9 cellular contexts compared by ENCODE assay signal in genomic region chr5:43227655-43228054, GRCh38. TPM values are rescaled to one million over a fixed set of nuclear protein-coding genes. Genes with fewer than 3 reads are reported as not detected.
A peak's percentile ranks its signal among the peaks of the same experiment; 100 is the strongest.
DNase-seq lines count a peak whose midpoint lies in the region; ATAC-seq, FAIRE-seq and TF ChIP-seq lines count a peak whose summit lies in the region.
"Had no signal": no experiment of that assay in that cellular context is flagged by ENCODE, and none has a peak within 500 bp of the region (broad histone marks: within the 10 kb centered on the region; RNA-seq: fewer than 3 reads in every experiment).

No MANE protein-coding gene starts in this region.

- no peak overlapping the region; a peak in 1 of 4 replicates for H3K4me3 ChIP-seq in SK-N-SH (ENCODE audit: low read depth in 2 of 2, low read length in 1 of 2)
- no peak overlapping the region for H3K4me3 ChIP-seq in aorta (ENCODE audit: low read length in 2 of 2)

- H3K9me2 ChIP-seq in SK-N-SH = no peaks in the 10 kb centered on the region

- TF ChIP-seq CTCF in AG09319 (IDR thresholded peaks at IDR 0.05; ENCODE audit: low read depth, low read length) (peak; percentile 43), SK-N-SH (IDR thresholded peaks at IDR 0.05) (peak; percentile 69)

- H3K27ac Mint-ChIP-seq in activated T-helper 2 cell treated with anti-CD3 and anti-CD28 coated beads, Interferon-gamma antibody, Interleukin-2, Interleukin-4, amounts not matched to agents 10 μg/mL and 5 μg/mL and 100 μg/mL, durations not matched to agents 14 hours and 24 hours and 36 hours = no peak overlapping the region
- no peak overlapping the region for H3K27ac Mint-ChIP-seq in activated CD8-positive, alpha-beta memory T cell treated with anti-CD3 and anti-CD28 coated beads, Interleukin-2, amount 10 ng/mL, durations not matched to agents 7 days and 5 days

- H3F3A ChIP-seq in SK-N-SH (replicated peaks; ENCODE audit: insufficient read depth) = no peaks in the 10 kb centered on the region

- DNase-seq in AG09319 (ENCODE audit: extremely low read depth, low read depth) = peak; percentile 14
- no peak for DNase-seq in GM19239 (ENCODE audit: insufficient read length, low spot score)
- peak; percentile 52 for DNase-seq in SK-N-SH
- DNase-seq in iPS-NIHi11 (ENCODE audit: low spot score) = peak; percentile 56
- no peak for DNase-seq in aorta
- no peak for DNase-seq in activated T-helper 2 cell treated with anti-CD3 and anti-CD28 coated beads, Interferon-gamma antibody, Interleukin-2, Interleukin-4, amounts not matched to agents 10 μg/mL and 5 μg/mL and 100 μg/mL, durations not matched to agents 14 hours and 24 hours and 36 hours (ENCODE audit: low spot score)
- no peak for DNase-seq in NOMO-1 (lab: John Stamatoyannopoulos, UW; ENCODE audit: unreplicated experiment in 2 of 2)
- no peak for DNase-seq in activated CD8-positive, alpha-beta memory T cell treated with anti-CD3 and anti-CD28 coated beads, Interleukin-2, amount 10 ng/mL, durations not matched to agents 7 days and 5 days
- DNase-seq: right cardiac atrium had no signal

- no peak overlapping the region for H2AFZ ChIP-seq in SK-N-SH (ENCODE audit: low read depth)

- H3K9me3 Mint-ChIP-seq in activated T-helper 2 cell treated with anti-CD3 and anti-CD28 coated beads, Interferon-gamma antibody, Interleukin-2, Interleukin-4, amounts not matched to agents 10 μg/mL and 5 μg/mL and 100 μg/mL, durations not matched to agents 14 hours and 24 hours and 36 hours = no peaks in the 10 kb centered on the region
- no peaks in the 10 kb centered on the region for H3K9me3 Mint-ChIP-seq in activated CD8-positive, alpha-beta memory T cell treated with anti-CD3 and anti-CD28 coated beads, Interleukin-2, amount 10 ng/mL, durations not matched to agents 7 days and 5 days (ENCODE audit: low read depth)

- peak; percentile 18 for FAIRE-seq in GM19239 (lab: Jason Lieb, UNC)

- H3K4me1 ChIP-seq in SK-N-SH (ENCODE audit: control insufficient read depth in 1 of 2, insufficient read depth in 2 of 2, low read depth in 1 of 2, low read length in 1 of 2) (no peaks in the 10 kb centered on the region), aorta (ENCODE audit: control insufficient read depth in 1 of 2, insufficient read depth in 2 of 2, low read length in 2 of 2) (no peaks in the 10 kb centered on the region)

- H3K27me3 ChIP-seq in SK-N-SH (ENCODE audit: insufficient read depth) = no peaks in the 10 kb centered on the region
- H3K27me3 ChIP-seq in aorta (ENCODE audit: control insufficient read depth in 1 of 2, insufficient read depth in 2 of 2, low read length in 1 of 2) = no peaks in the 10 kb centered on the region

- H3K27ac ChIP-seq in SK-N-SH (ENCODE audit: low read depth in 2 of 2, low read length in 1 of 2) (no peak overlapping the region), aorta (ENCODE audit: low read depth in 1 of 2, low read length in 2 of 2) (no peak overlapping the region)

- H3K4me3 Mint-ChIP-seq in activated T-helper 2 cell treated with anti-CD3 and anti-CD28 coated beads, Interferon-gamma antibody, Interleukin-2, Interleukin-4, amounts not matched to agents 10 μg/mL and 5 μg/mL and 100 μg/mL, durations not matched to agents 14 hours and 24 hours and 36 hours (ENCODE audit: low read depth) = no peak overlapping the region
- H3K4me3 Mint-ChIP-seq in activated CD8-positive, alpha-beta memory T cell treated with anti-CD3 and anti-CD28 coated beads, Interleukin-2, amount 10 ng/mL, durations not matched to agents 7 days and 5 days = no peak overlapping the region

- no peak overlapping the region for H3K4me2 ChIP-seq in SK-N-SH

- H3K36me3 Mint-ChIP-seq in activated T-helper 2 cell treated with anti-CD3 and anti-CD28 coated beads, Interferon-gamma antibody, Interleukin-2, Interleukin-4, amounts not matched to agents 10 μg/mL and 5 μg/mL and 100 μg/mL, durations not matched to agents 14 hours and 24 hours and 36 hours (ENCODE audit: low read depth) = no peaks in the 10 kb centered on the region
- H3K36me3 Mint-ChIP-seq in activated CD8-positive, alpha-beta memory T cell treated with anti-CD3 and anti-CD28 coated beads, Interleukin-2, amount 10 ng/mL, durations not matched to agents 7 days and 5 days = no peaks in the 10 kb centered on the region

- H3K9me3 ChIP-seq in SK-N-SH = no peaks in the 10 kb centered on the region
- H3K9me3 ChIP-seq in aorta (ENCODE audit: control insufficient read depth, low read length) = peaks cover 1% of the 10 kb centered on the region

- no peaks in the 10 kb centered on the region for H3K27me3 Mint-ChIP-seq in activated T-helper 2 cell treated with anti-CD3 and anti-CD28 coated beads, Interferon-gamma antibody, Interleukin-2, Interleukin-4, amounts not matched to agents 10 μg/mL and 5 μg/mL and 100 μg/mL, durations not matched to agents 14 hours and 24 hours and 36 hours (ENCODE audit: low read depth)
- H3K27me3 Mint-ChIP-seq in activated CD8-positive, alpha-beta memory T cell treated with anti-CD3 and anti-CD28 coated beads, Interleukin-2, amount 10 ng/mL, durations not matched to agents 7 days and 5 days = no peaks in the 10 kb centered on the region

- intact Hi-C loops in aorta (cut with DNase I) = no loop called here
- intact Hi-C loops in activated T-helper 2 cell treated with anti-CD3 and anti-CD28 coated beads, Interferon-gamma antibody, Interleukin-2, Interleukin-4, amounts not matched to agents 10 μg/mL and 5 μg/mL and 100 μg/mL, durations not matched to agents 14 hours and 24 hours and 36 hours (cut with micrococcal nuclease) = no loop called here

- peaks cover 5% of the 10 kb centered on the region for H3K4me1 Mint-ChIP-seq in activated T-helper 2 cell treated with anti-CD3 and anti-CD28 coated beads, Interferon-gamma antibody, Interleukin-2, Interleukin-4, amounts not matched to agents 10 μg/mL and 5 μg/mL and 100 μg/mL, durations not matched to agents 14 hours and 24 hours and 36 hours (ENCODE audit: low read depth)
- H3K4me1 Mint-ChIP-seq in activated CD8-positive, alpha-beta memory T cell treated with anti-CD3 and anti-CD28 coated beads, Interleukin-2, amount 10 ng/mL, durations not matched to agents 7 days and 5 days = no peaks in the 10 kb centered on the region

- CTCF ChIA-PET in SK-N-SH (lab: Yijun Ruan, JAX) = interaction anchor here (0.7 to 3.4 kb wide), 8 partner anchors 10 to 162 kb away, joined by 3 to 34 read pairs (median 4); no protein-coding TSS in a partner anchor
- CTCF ChIA-PET in activated CD8-positive, alpha-beta memory T cell treated with anti-CD3 and anti-CD28 coated beads, Interleukin-2, amount 10 ng/mL, durations not matched to agents 7 days and 5 days (lab: Charles Lee) = interaction anchor here (2.1 kb wide), 1 partner anchor 162 kb away, joined by 6 read pairs; no protein-coding TSS in a partner anchor

- POLR2A ChIA-PET in SK-N-SH (lab: Yijun Ruan, JAX) = no interaction called here

- no peaks in the 10 kb centered on the region for H4K20me1 ChIP-seq in SK-N-SH (ENCODE audit: insufficient read depth)

- 0% methylated on average over 1 of the region's 1 CpG for WGBS in SK-N-SH (ENCODE audit: low lambda C conversion rate)
- WGBS in aorta, 2 donors = 72 to 76% methylated on average over 1 of the region's 1 CpG

- H3K36me3 ChIP-seq in SK-N-SH (replicated peaks in 1 of 2; ENCODE audit: control insufficient read depth in 1 of 2, insufficient read depth in 2 of 2, low read length in 1 of 2) (no peaks in the 10 kb centered on the region), aorta (ENCODE audit: control insufficient read depth in 1 of 2, insufficient read depth in 2 of 2, low read length in 1 of 2) (no peaks in the 10 kb centered on the region)

- H3K9ac ChIP-seq in SK-N-SH = no peak overlapping the region

- no peak for ATAC-seq in aorta (ENCODE audit: low FRiP score)
- ATAC-seq in activated CD8-positive, alpha-beta memory T cell treated with anti-CD3 and anti-CD28 coated beads, Interleukin-2, amount 10 ng/mL, durations not matched to agents 7 days and 5 days = no peak

- H3K79me2 ChIP-seq in SK-N-SH (ENCODE audit: insufficient read depth) = no peaks in the 10 kb centered on the region

- peak; percentile 76 for TF ChIP-seq RAD21 in SK-N-SH (IDR thresholded peaks at IDR 0.05; ENCODE audit: low read length)

- TF ChIP-seq EP300 in SK-N-SH (IDR thresholded peaks at IDR 0.05; ENCODE audit: borderline replicate concordance in 1 of 2, low read depth in 1 of 2, low read length in 1 of 2) = no peak

TF ChIP-seq in SK-N-SH, 30 proteins besides CTCF, POLR2A, EP300 and RAD21:
- TF ChIP-seq SMC3 (IDR thresholded peaks at IDR 0.05; ENCODE audit: low read depth, low read length) = peak; percentile 48; the same call in 1 of the 2 replicates
- TF ChIP-seq, protein P1, sequence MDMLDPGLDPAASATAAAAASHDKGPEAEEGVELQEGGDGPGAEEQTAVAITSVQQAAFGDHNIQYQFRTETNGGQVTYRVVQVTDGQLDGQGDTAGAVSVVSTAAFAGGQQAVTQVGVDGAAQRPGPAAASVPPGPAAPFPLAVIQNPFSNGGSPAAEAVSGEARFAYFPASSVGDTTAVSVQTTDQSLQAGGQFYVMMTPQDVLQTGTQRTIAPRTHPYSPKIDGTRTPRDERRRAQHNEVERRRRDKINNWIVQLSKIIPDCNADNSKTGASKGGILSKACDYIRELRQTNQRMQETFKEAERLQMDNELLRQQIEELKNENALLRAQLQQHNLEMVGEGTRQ (IDR thresholded peaks at IDR 0.05; ENCODE audit: borderline replicate concordance, low read depth, low read length) = no peak

RNA-seq across cellular contexts. Expression of gene NIM1K, which starts 35.6 kb away (rescaled TPM):
- 0.16 and 0.23 TPM in 2 replicates for polyA plus RNA-seq in SK-N-SH (2012; rRNA removed)
- polyA plus RNA-seq in SK-N-SH (2012; cell fraction: cytosol; rRNA removed) = 0.14 and 0.15 TPM in 2 replicates
- polyA plus RNA-seq in SK-N-SH (2012; cell fraction: nucleus; rRNA removed) = 0.11 and 0.13 TPM in 2 replicates
- total RNA-seq in aorta = 1 to 10 TPM in 1 of 2 donors, under 1 TPM in 1; 0.58 to 1.5 TPM
- under 1 TPM in 1 of 2 donors, not detected in 1; 0.26 TPM for polyA plus RNA-seq in aorta
- total RNA-seq in activated T-helper 2 cell treated with anti-CD3 and anti-CD28 coated beads, Interferon-gamma antibody, Interleukin-2, Interleukin-4, amounts not matched to agents 10 μg/mL and 5 μg/mL and 100 μg/mL, durations not matched to agents 14 hours and 24 hours and 36 hours = 0.76 and 1.1 TPM in 2 replicates
- total RNA-seq in activated CD8-positive, alpha-beta memory T cell treated with anti-CD3 and anti-CD28 coated beads, Interleukin-2, amount 10 ng/mL, durations not matched to agents 7 days and 5 days = under 1 TPM; 0.50 to 0.66 TPM

Comparison
In these comparisons a context has a peak if more than half of its experiments do, and no peak if none do; other contexts are left out.
1. DNase-seq: peak in AG09319 (single experiment), SK-N-SH (single experiment) and iPS-NIHi11 (single experiment); none in GM19239 (single experiment), aorta (0 of 2), activated T-helper 2 cell treated with anti-CD3 and anti-CD28 coated beads, Interferon-gamma antibody, Interleukin-2, Interleukin-4, amounts not matched to agents 10 μg/mL and 5 μg/mL and 100 μg/mL, durations not matched to agents 14 hours and 24 hours and 36 hours (single experiment), NOMO-1 (0 of 2) and activated CD8-positive, alpha-beta memory T cell treated with anti-CD3 and anti-CD28 coated beads, Interleukin-2, amount 10 ng/mL, durations not matched to agents 7 days and 5 days (single experiment).